ENCODE assay signal across 8 cellular contexts in genomic region chr19:44093931-44094765, GRCh38. TPM values are rescaled to one million over a fixed set of nuclear protein-coding genes. Genes with fewer than 3 reads are reported as not detected.
DNase-seq lines count a peak whose midpoint lies in the region; ATAC-seq, FAIRE-seq and TF ChIP-seq lines count a peak whose summit lies in the region.

ZNF224 (plus strand) TSS chr19:44094361; CDS start chr19:44097874, 3,513 bp downstream.

- CTCF ChIA-PET in activated CD4-positive, alpha-beta T cell treated with anti-CD3 and anti-CD28 coated beads, Interleukin-2, amount 10 ng/mL, durations not matched to agents 7 days and 5 days (lab: Charles Lee): interaction anchor here (0.8 to 2.0 kb wide), 9 partner anchors 14 to 328 kb away, joined by 3 to 5 read pairs (median 3); partner anchors contain the start of genes ZNF225, ZNF227 and ZNF45

- ATAC-seq in HG03457 (IDR thresholded peaks at IDR 0.05; ENCODE audit: unreplicated experiment): peak; percentile 51
- peak; percentile 99 for ATAC-seq in left lung

- peaks cover 34% of the 10 kb centered on the region for H3K36me3 Mint-ChIP-seq in activated CD4-positive, alpha-beta T cell treated with anti-CD3 and anti-CD28 coated beads, Interleukin-2, amount 10 ng/mL, durations not matched to agents 7 days and 5 days (ENCODE audit: low read depth)

- H3K27me3 Mint-ChIP-seq in activated CD4-positive, alpha-beta T cell treated with anti-CD3 and anti-CD28 coated beads, Interleukin-2, amount 10 ng/mL, durations not matched to agents 7 days and 5 days: no peaks in the 10 kb centered on the region

- peak within 1 kb of the TSS; percentile 72 to 78 for H3K27ac ChIP-seq in left lung

- H3K36me3 ChIP-seq in left lung: peaks cover 0 to 28% of the 10 kb centered on the region in 2 donors

- peaks cover 14% of the 10 kb centered on the region for H3K9me3 Mint-ChIP-seq in activated CD4-positive, alpha-beta T cell treated with anti-CD3 and anti-CD28 coated beads, Interleukin-2, amount 10 ng/mL, durations not matched to agents 7 days and 5 days

- TF ChIP-seq CTCF in AG09319 (IDR thresholded peaks at IDR 0.05; ENCODE audit: low read depth, low read length): no peak
- no peak for TF ChIP-seq CTCF in left lung (IDR thresholded peaks at IDR 0.05)

- POLR2A ChIA-PET in activated CD4-positive, alpha-beta T cell treated with anti-CD3 and anti-CD28 coated beads, Interleukin-2, amount 10 ng/mL, durations not matched to agents 7 days and 5 days (lab: Charles Lee): no interaction called here

- no peaks in the 10 kb centered on the region for H3K27me3 ChIP-seq in left lung

- DNase-seq in AG09319 (ENCODE audit: extremely low read depth, low read depth): peak; percentile 61
- peak; percentile 80 for DNase-seq in GM19239 (ENCODE audit: insufficient read length, low spot score)
- peak; percentile 94 to 98 for DNase-seq in NCI-H526 (lab: John Stamatoyannopoulos, UW)
- DNase-seq in activated CD4-positive, alpha-beta T cell treated with anti-CD3 and anti-CD28 coated beads, Interleukin-2, amount 10 ng/mL, durations not matched to agents 7 days and 5 days: peak; percentile 91
- peak; percentile 95 for DNase-seq in dedifferentiated amniotic fluid mesenchymal stem cell (ENCODE audit: extremely low spot score)
- peak; percentile 94 for DNase-seq in left lung
- peak; percentile 65 for DNase-seq in stimulated activated CD4-positive, alpha-beta T cell treated with anti-CD3 and anti-CD28 coated beads, Interleukin-2, amount 100 ng/mL, for 4 hours (ENCODE audit: low read depth)

- intact Hi-C loops in left lung (cut with DNase I): no loop called here

- H3K4me1 ChIP-seq in left lung: peaks cover 0 to 12% of the 10 kb centered on the region in 2 donors

- peaks cover 20% of the 10 kb centered on the region for H3K4me1 Mint-ChIP-seq in activated CD4-positive, alpha-beta T cell treated with anti-CD3 and anti-CD28 coated beads, Interleukin-2, amount 10 ng/mL, durations not matched to agents 7 days and 5 days

- H3K27ac Mint-ChIP-seq in activated CD4-positive, alpha-beta T cell treated with anti-CD3 and anti-CD28 coated beads, Interleukin-2, amount 10 ng/mL, durations not matched to agents 7 days and 5 days: peak within 1 kb of the TSS; percentile 93

- peak within 1 kb of the TSS; percentile 82 to 84 for H3K4me3 ChIP-seq in left lung

- FAIRE-seq in GM19239 (lab: Jason Lieb, UNC): peak; percentile 98

- peak within 1 kb of the TSS; percentile 99 for H3K4me3 Mint-ChIP-seq in activated CD4-positive, alpha-beta T cell treated with anti-CD3 and anti-CD28 coated beads, Interleukin-2, amount 10 ng/mL, durations not matched to agents 7 days and 5 days

- H3K9me3 ChIP-seq in left lung: peaks cover 0 to 5% of the 10 kb centered on the region in 2 donors

RNA-seq across cellular contexts. Expression of gene ZNF224, which starts in this region (rescaled TPM):
- 10 to 100 TPM; 33.4 to 36.5 TPM for total RNA-seq in activated CD4-positive, alpha-beta T cell treated with anti-CD3 and anti-CD28 coated beads, Interleukin-2, amount 10 ng/mL, durations not matched to agents 7 days and 5 days
- 10 to 100 TPM; 21.6 to 21.7 TPM for total RNA-seq in left lung

Comparison
In these comparisons a context has a peak if more than half of its experiments do, and no peak if none do; other contexts are left out.
1. Peak in every context shown above with its lines: DNase-seq, ATAC-seq, H3K4me3 ChIP-seq and H3K27ac ChIP-seq.